Comparison of ENCODE assay signal across 8 cellular contexts in the genomic region with DNA sequence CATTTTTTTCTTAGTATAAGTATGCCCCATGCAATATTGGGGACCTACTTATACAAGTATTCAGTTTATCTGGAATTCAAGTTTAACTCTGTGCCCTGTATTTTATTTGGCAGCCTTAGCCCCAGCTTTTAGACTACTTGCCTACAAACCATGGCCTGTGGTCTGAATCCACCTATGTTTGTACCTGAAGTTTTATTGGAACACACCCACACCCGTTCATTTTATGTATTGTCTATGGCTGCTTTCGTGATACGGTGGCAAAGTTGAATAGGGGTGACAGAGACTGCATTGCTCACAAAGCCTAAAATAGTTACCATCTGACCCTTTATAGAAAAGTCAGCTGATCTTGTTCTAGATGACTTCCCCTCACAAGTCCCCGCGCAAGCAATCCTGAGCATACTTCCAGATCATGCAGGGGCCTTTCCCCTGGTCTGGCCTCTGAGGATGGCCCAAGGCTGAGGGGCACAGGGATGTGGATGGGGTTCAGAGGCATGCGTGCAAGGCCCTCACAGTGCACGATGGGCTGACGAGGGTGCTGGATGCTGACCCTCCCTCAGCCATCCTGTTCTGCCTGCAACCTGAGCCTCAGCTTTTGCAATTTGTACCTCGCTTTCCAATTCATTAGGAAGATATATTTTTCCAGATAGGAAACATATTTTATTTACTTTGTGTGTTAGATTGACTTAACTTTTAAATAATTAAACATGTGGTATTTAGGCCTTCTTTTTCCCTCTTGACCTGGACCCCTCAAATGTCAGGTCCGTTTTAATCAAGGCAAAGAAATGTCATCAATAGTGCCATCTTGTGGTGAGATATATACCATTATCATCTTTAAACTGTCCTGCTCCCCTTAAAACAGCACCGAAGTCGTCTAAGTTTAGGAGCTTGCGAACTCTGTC.
DNase-seq lines count a peak whose midpoint lies in the region; ATAC-seq and TF ChIP-seq lines count a peak whose summit lies in the region.

No MANE protein-coding gene starts in this region.

- no peaks in the 10 kb centered on the region for H3K36me3 ChIP-seq in parathyroid adenoma (ENCODE audit: control insufficient read depth, insufficient read depth, low read length)

- no peak overlapping the region for H3K27ac ChIP-seq in CD4-positive, alpha-beta T cell (ENCODE audit: low read depth, low read length)
- H3K27ac ChIP-seq in parathyroid adenoma, result no peak overlapping the region

- DNase-seq in CD4-positive, alpha-beta T cell, result no peak
- peak; percentile 15 for DNase-seq in KG1 (lab: John Stamatoyannopoulos, UW)
- DNase-seq in fibroblast of pulmonary artery (ENCODE audit: low read depth), result peak; percentile 56
- DNase-seq in stimulated activated CD4-positive, alpha-beta T cell treated with anti-CD3 and anti-CD28 coated beads, Interleukin-4, amount 100 ng/mL, for 24 hours, result no peak

- H3K9ac ChIP-seq in parathyroid adenoma, result no peak overlapping the region

- peak; percentile 58 for ATAC-seq in CD4-positive, alpha-beta T cell (ENCODE audit: poor library complexity)
- ATAC-seq in GM19023 (IDR thresholded peaks at IDR 0.05; ENCODE audit: unreplicated experiment) (peak; percentile 38), SK-N-SH treated with all-trans-retinoic acid at 6 μM for 48 hours (peak; percentile 65), GM21528 (IDR thresholded peaks at IDR 0.05; ENCODE audit: low FRiP score, unreplicated experiment) (no peak)

- intact Hi-C loops in CD4-positive, alpha-beta T cell (cut with DNase I, micrococcal nuclease), result loop anchor here (1.0 to 10.0 kb wide), 5 partner anchors 114 to 795 kb away; no protein-coding TSS in a partner anchor

- H3K4me2 ChIP-seq in parathyroid adenoma (ENCODE audit: low read length), result no peak overlapping the region

- CTCF ChIA-PET in CD4-positive, alpha-beta T cell (lab: Charles Lee), result interaction anchor here (1.2 to 2.9 kb wide), 8 partner anchors 9 to 795 kb away, joined by 3 to 13 read pairs (median 6); a partner anchor contains a TSS

- H3K27me3 Mint-ChIP-seq in CD4-positive, alpha-beta T cell, result no peaks in the 10 kb centered on the region

- H3K9me3 ChIP-seq in CD4-positive, alpha-beta T cell (ENCODE audit: control insufficient read depth, low read length), result no peaks in the 10 kb centered on the region
- no peaks in the 10 kb centered on the region for H3K9me3 ChIP-seq in parathyroid adenoma (ENCODE audit: control insufficient read depth, low read length)

- H3K9me3 Mint-ChIP-seq in CD4-positive, alpha-beta T cell, result no peaks in the 10 kb centered on the region

- H3K36me3 Mint-ChIP-seq in CD4-positive, alpha-beta T cell (ENCODE audit: low read depth), result no peaks in the 10 kb centered on the region

- no peaks in the 10 kb centered on the region for H3K27me3 ChIP-seq in CD4-positive, alpha-beta T cell (ENCODE audit: control insufficient read depth, insufficient read depth, low read length)
- H3K27me3 ChIP-seq in parathyroid adenoma (ENCODE audit: control insufficient read depth, insufficient read depth, low read length), result no peaks in the 10 kb centered on the region

- no peak overlapping the region for H3K27ac Mint-ChIP-seq in CD4-positive, alpha-beta T cell

- H3K4me3 ChIP-seq in fibroblast of pulmonary artery (replicated peaks; ENCODE audit: low read depth, low read length) (no peak overlapping the region), parathyroid adenoma (ENCODE audit: low read depth, low read length) (no peak overlapping the region)

- no peaks in the 10 kb centered on the region for H3K79me2 ChIP-seq in parathyroid adenoma

- no peak overlapping the region for H3K4me3 Mint-ChIP-seq in CD4-positive, alpha-beta T cell

- H3K4me1 Mint-ChIP-seq in CD4-positive, alpha-beta T cell (ENCODE audit: low read depth), result peaks cover 26% of the 10 kb centered on the region

- peak; percentile 83 for TF ChIP-seq CTCF in CD4-positive, alpha-beta T cell (IDR thresholded peaks at IDR 0.05)
- TF ChIP-seq CTCF in fibroblast of pulmonary artery (IDR thresholded peaks at IDR 0.05; ENCODE audit: low read length, missing control alignments) (peak; percentile 42), parathyroid adenoma (IDR thresholded peaks at IDR 0.05) (peak; percentile 50)

- peaks cover 9% of the 10 kb centered on the region for H3K4me1 ChIP-seq in parathyroid adenoma

- H2AFZ ChIP-seq in parathyroid adenoma, result no peak overlapping the region

- POLR2A ChIA-PET in CD4-positive, alpha-beta T cell (lab: Charles Lee), result interaction anchor here (0.6 to 3.8 kb wide), 6 partner anchors 18 to 790 kb away, joined by 3 to 32 read pairs (median 5); no protein-coding TSS in a partner anchor

TF ChIP-seq in SK-N-SH treated with all-trans-retinoic acid at 6 μM for 48 hours, 23 proteins besides CTCF, POLR2A, EP300 and RAD21:
- TF ChIP-seq, protein P1, sequence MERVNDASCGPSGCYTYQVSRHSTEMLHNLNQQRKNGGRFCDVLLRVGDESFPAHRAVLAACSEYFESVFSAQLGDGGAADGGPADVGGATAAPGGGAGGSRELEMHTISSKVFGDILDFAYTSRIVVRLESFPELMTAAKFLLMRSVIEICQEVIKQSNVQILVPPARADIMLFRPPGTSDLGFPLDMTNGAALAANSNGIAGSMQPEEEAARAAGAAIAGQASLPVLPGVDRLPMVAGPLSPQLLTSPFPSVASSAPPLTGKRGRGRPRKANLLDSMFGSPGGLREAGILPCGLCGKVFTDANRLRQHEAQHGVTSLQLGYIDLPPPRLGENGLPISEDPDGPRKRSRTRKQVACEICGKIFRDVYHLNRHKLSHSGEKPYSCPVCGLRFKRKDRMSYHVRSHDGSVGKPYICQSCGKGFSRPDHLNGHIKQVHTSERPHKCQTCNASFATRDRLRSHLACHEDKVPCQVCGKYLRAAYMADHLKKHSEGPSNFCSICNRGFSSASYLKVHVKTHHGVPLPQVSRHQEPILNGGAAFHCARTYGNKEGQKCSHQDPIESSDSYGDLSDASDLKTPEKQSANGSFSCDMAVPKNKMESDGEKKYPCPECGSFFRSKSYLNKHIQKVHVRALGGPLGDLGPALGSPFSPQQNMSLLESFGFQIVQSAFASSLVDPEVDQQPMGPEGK (CRISPR knock-in tag; IDR thresholded peaks at IDR 0.05; ENCODE audit: borderline replicate concordance), result no peak
- TF ChIP-seq, protein P2, sequence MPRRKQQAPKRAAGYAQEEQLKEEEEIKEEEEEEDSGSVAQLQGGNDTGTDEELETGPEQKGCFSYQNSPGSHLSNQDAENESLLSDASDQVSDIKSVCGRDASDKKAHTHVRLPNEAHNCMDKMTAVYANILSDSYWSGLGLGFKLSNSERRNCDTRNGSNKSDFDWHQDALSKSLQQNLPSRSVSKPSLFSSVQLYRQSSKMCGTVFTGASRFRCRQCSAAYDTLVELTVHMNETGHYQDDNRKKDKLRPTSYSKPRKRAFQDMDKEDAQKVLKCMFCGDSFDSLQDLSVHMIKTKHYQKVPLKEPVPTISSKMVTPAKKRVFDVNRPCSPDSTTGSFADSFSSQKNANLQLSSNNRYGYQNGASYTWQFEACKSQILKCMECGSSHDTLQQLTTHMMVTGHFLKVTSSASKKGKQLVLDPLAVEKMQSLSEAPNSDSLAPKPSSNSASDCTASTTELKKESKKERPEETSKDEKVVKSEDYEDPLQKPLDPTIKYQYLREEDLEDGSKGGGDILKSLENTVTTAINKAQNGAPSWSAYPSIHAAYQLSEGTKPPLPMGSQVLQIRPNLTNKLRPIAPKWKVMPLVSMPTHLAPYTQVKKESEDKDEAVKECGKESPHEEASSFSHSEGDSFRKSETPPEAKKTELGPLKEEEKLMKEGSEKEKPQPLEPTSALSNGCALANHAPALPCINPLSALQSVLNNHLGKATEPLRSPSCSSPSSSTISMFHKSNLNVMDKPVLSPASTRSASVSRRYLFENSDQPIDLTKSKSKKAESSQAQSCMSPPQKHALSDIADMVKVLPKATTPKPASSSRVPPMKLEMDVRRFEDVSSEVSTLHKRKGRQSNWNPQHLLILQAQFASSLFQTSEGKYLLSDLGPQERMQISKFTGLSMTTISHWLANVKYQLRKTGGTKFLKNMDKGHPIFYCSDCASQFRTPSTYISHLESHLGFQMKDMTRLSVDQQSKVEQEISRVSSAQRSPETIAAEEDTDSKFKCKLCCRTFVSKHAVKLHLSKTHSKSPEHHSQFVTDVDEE (CRISPR knock-in tag; IDR thresholded peaks at IDR 0.05), result no peak
- TF ChIP-seq CSDC2 (CRISPR knock-in tag; IDR thresholded peaks at IDR 0.05), result no peak
- TF ChIP-seq, protein P3, sequence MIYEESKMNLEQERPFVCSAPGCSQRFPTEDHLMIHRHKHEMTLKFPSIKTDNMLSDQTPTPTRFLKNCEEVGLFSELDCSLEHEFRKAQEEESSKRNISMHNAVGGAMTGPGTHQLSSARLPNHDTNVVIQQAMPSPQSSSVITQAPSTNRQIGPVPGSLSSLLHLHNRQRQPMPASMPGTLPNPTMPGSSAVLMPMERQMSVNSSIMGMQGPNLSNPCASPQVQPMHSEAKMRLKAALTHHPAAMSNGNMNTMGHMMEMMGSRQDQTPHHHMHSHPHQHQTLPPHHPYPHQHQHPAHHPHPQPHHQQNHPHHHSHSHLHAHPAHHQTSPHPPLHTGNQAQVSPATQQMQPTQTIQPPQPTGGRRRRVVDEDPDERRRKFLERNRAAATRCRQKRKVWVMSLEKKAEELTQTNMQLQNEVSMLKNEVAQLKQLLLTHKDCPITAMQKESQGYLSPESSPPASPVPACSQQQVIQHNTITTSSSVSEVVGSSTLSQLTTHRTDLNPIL (CRISPR knock-in tag; IDR thresholded peaks at IDR 0.05; ENCODE audit: low read depth), result no peak
TF ChIP-seq in SK-N-SH treated with all-trans-retinoic acid at 6 μM for 48 hours: peak in this region for 0.

Comparison
In these comparisons a context has a peak if more than half of its experiments do, and no peak if none do; other contexts are left out.
1. DNase-seq: peak in KG1 (single experiment) and fibroblast of pulmonary artery (single experiment); none in CD4-positive, alpha-beta T cell (0 of 10) and stimulated activated CD4-positive, alpha-beta T cell treated with anti-CD3 and anti-CD28 coated beads, Interleukin-4, amount 100 ng/mL, for 24 hours (single experiment).
2. Peak in every context shown above with its lines, with median percentiles within 50 percentile points of each other: CTCF ChIP-seq.